ENCODE assay signal across 9 cellular contexts in genomic region chr1:225460737-225461532, GRCh38. TPM values are rescaled to one million over a fixed set of nuclear protein-coding genes. Genes with fewer than 3 reads are reported as not detected.
DNase-seq lines count a peak whose midpoint lies in the region; ATAC-seq and TF ChIP-seq lines count a peak whose summit lies in the region.
"Had no signal": no experiment of that assay in that cellular context is flagged by ENCODE, and none has a peak within 500 bp of the region (broad histone marks: within the 10 kb centered on the region; RNA-seq: fewer than 3 reads in every experiment).

No MANE protein-coding gene starts in this region.

- H3K9me3 Mint-ChIP-seq in activated CD8-positive, alpha-beta T cell treated with anti-CD3 and anti-CD28 coated beads for 36 hours, result no peaks in the 10 kb centered on the region

- H3K9me3 ChIP-seq in MG63 (no peaks in the 10 kb centered on the region), gastroesophageal sphincter (no peaks in the 10 kb centered on the region)

- H3K4me1 ChIP-seq in gastroesophageal sphincter, result peaks cover 0 to 55% (median 22%) of the 10 kb centered on the region in 3 donors

- 42 to 45% methylated on average over 3 to 4 of the region's 8 CpGs for WGBS in gastroesophageal sphincter (ENCODE audit: low coverage in 1 of 2), 2 donors

- peaks cover 35% of the 10 kb centered on the region for H3K4me1 Mint-ChIP-seq in activated CD8-positive, alpha-beta T cell treated with anti-CD3 and anti-CD28 coated beads for 36 hours (ENCODE audit: low read depth)

- ATAC-seq in activated CD8-positive, alpha-beta T cell treated with anti-CD3 and anti-CD28 coated beads for 36 hours, result peak; percentile 94
- ATAC-seq in gastroesophageal sphincter, result no peak
- ATAC-seq in GM19397 (IDR thresholded peaks at IDR 0.05; ENCODE audit: unreplicated experiment), result no peak
- ATAC-seq in GM21515 (IDR thresholded peaks at IDR 0.05; ENCODE audit: unreplicated experiment), result no peak

- peak overlapping the region; percentile 4 to 79 (median 76) for H3K27ac ChIP-seq in gastroesophageal sphincter

- DNase-seq in MG63 (peak; percentile 69), NCI-H748 (lab: John Stamatoyannopoulos, UW; ENCODE audit: unreplicated experiment) (no peak)
- DNase-seq in activated CD8-positive, alpha-beta T cell treated with anti-CD3 and anti-CD28 coated beads for 36 hours, result peak; percentile 83
- peak; percentile 53 for DNase-seq in stimulated activated CD8-positive, alpha-beta memory T cell treated with anti-CD3 and anti-CD28 coated beads, Interleukin-4, amount 100 ng/mL, for 24 hours (ENCODE audit: low read depth)
- DNase-seq: head of caudate nucleus, NCI-H748 treated with DMSO at 0.1 percent for 48 hours had no signal

- CTCF ChIA-PET in activated CD8-positive, alpha-beta T cell treated with anti-CD3 and anti-CD28 coated beads for 36 hours (lab: Charles Lee), result interaction anchor here (0.7 to 2.8 kb wide), 11 partner anchors 11 to 526 kb away, joined by 3 to 18 read pairs (median 5); no protein-coding TSS in a partner anchor

- intact Hi-C loops in activated CD8-positive, alpha-beta T cell treated with anti-CD3 and anti-CD28 coated beads for 36 hours (cut with micrococcal nuclease), result no loop called here

- TF ChIP-seq POLR2A in gastroesophageal sphincter (IDR thresholded peaks at IDR 0.05), result no peak

- H3K36me3 ChIP-seq in MG63, result no peaks in the 10 kb centered on the region
- H3K36me3 ChIP-seq in gastroesophageal sphincter, result no peaks in the 10 kb centered on the region

- peak overlapping the region; percentile 53 for H3K27ac Mint-ChIP-seq in activated CD8-positive, alpha-beta T cell treated with anti-CD3 and anti-CD28 coated beads for 36 hours

- H3K4me3 ChIP-seq in MG63 (no peak overlapping the region), gastroesophageal sphincter (no peak overlapping the region)

- TF ChIP-seq EP300 in gastroesophageal sphincter (IDR thresholded peaks at IDR 0.05), result no peak

- H3K27me3 ChIP-seq in MG63, result no peaks in the 10 kb centered on the region
- H3K27me3 ChIP-seq in gastroesophageal sphincter, result no peaks in the 10 kb centered on the region

- no peak overlapping the region for H3K4me3 Mint-ChIP-seq in activated CD8-positive, alpha-beta T cell treated with anti-CD3 and anti-CD28 coated beads for 36 hours

- no peaks in the 10 kb centered on the region for H3K36me3 Mint-ChIP-seq in activated CD8-positive, alpha-beta T cell treated with anti-CD3 and anti-CD28 coated beads for 36 hours (ENCODE audit: low read depth)

- H3K27me3 Mint-ChIP-seq in activated CD8-positive, alpha-beta T cell treated with anti-CD3 and anti-CD28 coated beads for 36 hours, result no peaks in the 10 kb centered on the region

- POLR2A ChIA-PET in activated CD8-positive, alpha-beta T cell treated with anti-CD3 and anti-CD28 coated beads for 36 hours (lab: Charles Lee), result interaction anchor here (0.8 to 2.4 kb wide), 7 partner anchors 10 to 313 kb away, joined by 3 to 17 read pairs (median 3); partner anchors contain the start of gene LBR

- TF ChIP-seq CTCF in activated CD8-positive, alpha-beta T cell treated with anti-CD3 and anti-CD28 coated beads for 36 hours (IDR thresholded peaks at IDR 0.05), result no peak
- TF ChIP-seq CTCF in gastroesophageal sphincter (IDR thresholded peaks at IDR 0.05), result no peak

RNA-seq across cellular contexts. Expression of gene LBR, which starts 33.1 kb away (rescaled TPM):
- 21.9 and 42.3 TPM in 2 replicates for total RNA-seq in MG63 (2014; rRNA removed; shearing (Covaris generic); ENCODE audit: low replicate concordance)
- total RNA-seq in activated CD8-positive, alpha-beta T cell treated with anti-CD3 and anti-CD28 coated beads for 36 hours, result 100 to 1,000 TPM; 145 to 156 TPM
- 100 to 1,000 TPM in 1 of 4 donors, 10 to 100 TPM in 3; 78.2 to 139 (median 92.8) TPM for total RNA-seq in gastroesophageal sphincter
